In the genomic region with DNA sequence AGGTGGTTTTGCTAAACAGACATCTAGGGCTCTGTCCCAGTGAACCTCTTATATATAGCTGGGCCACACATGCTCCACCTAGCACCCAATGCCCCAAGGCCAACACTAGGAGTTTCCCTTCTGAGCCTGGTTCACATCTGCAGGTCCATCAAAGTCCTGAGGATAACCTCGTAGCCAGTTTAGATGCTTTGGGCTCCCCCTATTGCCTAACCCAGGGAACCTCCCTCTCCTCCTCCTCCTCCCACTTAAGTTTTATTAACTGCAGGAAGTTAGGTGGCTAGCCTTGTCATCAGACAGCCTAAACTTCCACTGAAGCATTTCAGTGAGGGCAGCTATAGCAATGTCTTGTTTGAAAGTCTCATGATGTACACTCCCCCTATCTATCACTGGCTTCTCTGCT, we compare ENCODE assay signal across 11 cellular contexts.
DNase-seq lines count a peak whose midpoint lies in the region; ATAC-seq, FAIRE-seq and TF ChIP-seq lines count a peak whose summit lies in the region.
"Had no signal": no experiment of that assay in that cellular context is flagged by ENCODE, and none has a peak within 500 bp of the region (broad histone marks: within the 10 kb centered on the region; RNA-seq: fewer than 3 reads in every experiment).

No MANE protein-coding gene starts in this region.

- peak; percentile 65 for FAIRE-seq in GM18507 (lab: Jason Lieb, UNC)

- no peak for TF ChIP-seq EP300 in suprapubic skin (IDR thresholded peaks at IDR 0.05)

- H3K36me3 ChIP-seq in H7 (replicated peaks; ENCODE audit: control insufficient read depth, insufficient read depth, low read length) (no peaks in the 10 kb centered on the region), suprapubic skin (no peaks in the 10 kb centered on the region)
- H3K36me3 ChIP-seq: adrenal gland, esophagus muscularis mucosa, left ventricle myocardium inferior had no signal

- H3K27me3 ChIP-seq in H7 (ENCODE audit: control insufficient read depth, insufficient read depth, low read length) (no peaks in the 10 kb centered on the region), suprapubic skin (no peaks in the 10 kb centered on the region)
- H3K27me3 ChIP-seq: esophagus muscularis mucosa had no signal

- no peak for ATAC-seq in GM21529 (IDR thresholded peaks at IDR 0.05; ENCODE audit: unreplicated experiment)

- WGBS in suprapubic skin = 27% methylated on average over 1 of the region's 1 CpG

- no peak overlapping the region for H3K4me3 ChIP-seq in H7 (ENCODE audit: insufficient read depth, low read depth, low read length)
- H3K4me3 ChIP-seq in suprapubic skin = no peak overlapping the region
- H3K4me3 ChIP-seq: adrenal gland, esophagus muscularis mucosa, left ventricle myocardium inferior had no signal

- no peaks in the 10 kb centered on the region for H3K9me3 ChIP-seq in suprapubic skin
- H3K9me3 ChIP-seq: adrenal gland, esophagus muscularis mucosa, left ventricle myocardium inferior had no signal

- TF ChIP-seq CTCF in suprapubic skin (IDR thresholded peaks at IDR 0.05) = no peak

- H3K27ac ChIP-seq in suprapubic skin = no peak overlapping the region
- H3K27ac ChIP-seq: adrenal gland, esophagus muscularis mucosa, left ventricle myocardium inferior had no signal

- no peak for TF ChIP-seq POLR2A in suprapubic skin (IDR thresholded peaks at IDR 0.05)

- H3K4me1 ChIP-seq in suprapubic skin = no peaks in the 10 kb centered on the region
- H3K4me1 ChIP-seq: adrenal gland, esophagus muscularis mucosa, left ventricle myocardium inferior had no signal

- DNase-seq in GM18507 (ENCODE audit: extremely low spot score, insufficient read length, low read depth) = no peak
- DNase-seq in H7 = peak; percentile 19
- peak; percentile 52 for DNase-seq in MV-4-11 (lab: John Stamatoyannopoulos, UW)
- peak; percentile 2 for DNase-seq in hepatic stellate cell (ENCODE audit: low spot score)
- DNase-seq in activated CD4-positive, alpha-beta T cell treated with anti-CD3 and anti-CD28 coated beads, Interleukin-2, amount 50 U/mL, for 4 hours = no peak
- DNase-seq in suprapubic skin (ENCODE audit: low spot score in 2 of 2) = no peak
- DNase-seq: activated CD4-positive, alpha-beta T cell treated with anti-CD3 and anti-CD28 coated beads, Interleukin-2, amount 50 U/mL, for 48 hours; adrenal gland; left ventricle myocardium inferior had no signal

Comparison
In these comparisons a context has a peak if more than half of its experiments do, and no peak if none do; other contexts are left out.
1. DNase-seq: peak in H7 (single experiment), MV-4-11 (single experiment) and hepatic stellate cell (single experiment); none in GM18507 (single experiment), activated CD4-positive, alpha-beta T cell treated with anti-CD3 and anti-CD28 coated beads, Interleukin-2, amount 50 U/mL, for 4 hours (0 of 2) and suprapubic skin (0 of 2).